Comparison of ENCODE assay signal across 8 cellular contexts in genomic region chr7:44797329-44798258, GRCh38. TPM values are rescaled to one million over a fixed set of nuclear protein-coding genes. Genes with fewer than 3 reads are reported as not detected.
DNase-seq lines count a peak whose midpoint lies in the region; ATAC-seq and TF ChIP-seq lines count a peak whose summit lies in the region.

No MANE protein-coding gene starts in this region.

- H3K27me3 ChIP-seq in DOHH2 (ENCODE audit: control insufficient read depth, low read length) (no peaks in the 10 kb centered on the region), MG63 (no peaks in the 10 kb centered on the region)

- H4K20me1 ChIP-seq in DOHH2 (ENCODE audit: control insufficient read depth, insufficient read depth, low read depth, low read length) = peaks cover 39% of the 10 kb centered on the region

- TF ChIP-seq CTCF in DOHH2 (IDR thresholded peaks at IDR 0.05; ENCODE audit: low read depth, low read length, poor library complexity, severe bottlenecking) (peak; percentile 90), fibroblast of the aortic adventitia (IDR thresholded peaks at IDR 0.05; ENCODE audit: insufficient read depth, low read length) (peak; percentile 37)

- peak; percentile 67 to 74 for ATAC-seq in natural killer cell treated with Interleukin-12 subunit alpha and Interleukin-12 subunit beta and Interleukin-15 and Interleukin-18, amount 100 ng/mL, for 72 hours

- H3K36me3 ChIP-seq in DOHH2 (ENCODE audit: control insufficient read depth, low read length) (peaks cover 61% of the 10 kb centered on the region), MG63 (peaks cover 60% of the 10 kb centered on the region)

- peaks cover 28 to 39% of the 10 kb centered on the region in 2 donors for H3K4me1 Mint-ChIP-seq in natural killer cell treated with Interleukin-12 subunit alpha and Interleukin-12 subunit beta and Interleukin-15 and Interleukin-18, amount 100 ng/mL, for 72 hours (ENCODE audit: low read depth in 2 of 2)

- H3K27me3 Mint-ChIP-seq in natural killer cell treated with Interleukin-12 subunit alpha and Interleukin-12 subunit beta and Interleukin-15 and Interleukin-18, amount 100 ng/mL, for 72 hours = no peaks in the 10 kb centered on the region

- H3K4me3 ChIP-seq in DOHH2 (ENCODE audit: low read length) (peak overlapping the region; percentile 89), MG63 (peak overlapping the region; percentile 98), fibroblast of the aortic adventitia (ENCODE audit: low read depth, low read length) (peak overlapping the region; percentile 94)

- peak overlapping the region; percentile 95 for H3K4me2 ChIP-seq in DOHH2 (ENCODE audit: low read length)

- H3K27ac Mint-ChIP-seq in natural killer cell treated with Interleukin-12 subunit alpha and Interleukin-12 subunit beta and Interleukin-15 and Interleukin-18, amount 100 ng/mL, for 72 hours = peak overlapping the region; percentile 95 to 96

- H3K9me3 Mint-ChIP-seq in natural killer cell treated with Interleukin-12 subunit alpha and Interleukin-12 subunit beta and Interleukin-15 and Interleukin-18, amount 100 ng/mL, for 72 hours = no peaks in the 10 kb centered on the region

- peaks cover 58% of the 10 kb centered on the region for H3K79me2 ChIP-seq in DOHH2 (ENCODE audit: control insufficient read depth, low read length)

- peak overlapping the region; percentile 82 for H3K27ac ChIP-seq in DOHH2 (ENCODE audit: low read depth, low read length)

- H3K9me3 ChIP-seq in DOHH2 (ENCODE audit: control insufficient read depth, insufficient read depth, low read length) (no peaks in the 10 kb centered on the region), MG63 (no peaks in the 10 kb centered on the region)

- H3K36me3 Mint-ChIP-seq in natural killer cell treated with Interleukin-12 subunit alpha and Interleukin-12 subunit beta and Interleukin-15 and Interleukin-18, amount 100 ng/mL, for 72 hours = peaks cover 42% of the 10 kb centered on the region

- peaks cover 61% of the 10 kb centered on the region for H3F3A ChIP-seq in DOHH2 (ENCODE audit: control insufficient read depth, insufficient read depth)

- peaks cover 22% of the 10 kb centered on the region for H3K4me1 ChIP-seq in DOHH2 (ENCODE audit: control insufficient read depth, low read length)

- DNase-seq in H4 (ENCODE audit: low spot score) (peak; percentile 97), MG63 (peak; percentile 90), SHP77 treated with DMSO at 0.1 percent for 48 hours (lab: John Stamatoyannopoulos, UW) (peak; percentile 71), activated gamma-delta T cell (lab: John Stamatoyannopoulos, UW) (peak; percentile 72), fibroblast of the aortic adventitia (ENCODE audit: low read depth) (peak; percentile 83)
- peak; percentile 94 for DNase-seq in natural killer cell treated with Interleukin-12 subunit alpha and Interleukin-12 subunit beta and Interleukin-15 and Interleukin-18, amount 100 ng/mL, for 72 hours (ENCODE audit: low spot score)
- peak; percentile 66 to 83 (median 74) for DNase-seq in stimulated activated naive CD4-positive, alpha-beta T cell (lab: John Stamatoyannopoulos, UW)

- H3K4me3 Mint-ChIP-seq in natural killer cell treated with Interleukin-12 subunit alpha and Interleukin-12 subunit beta and Interleukin-15 and Interleukin-18, amount 100 ng/mL, for 72 hours = peak overlapping the region; percentile 95

- no peaks in the 10 kb centered on the region for H3K9me2 ChIP-seq in DOHH2 (replicated peaks; ENCODE audit: control insufficient read depth, low read length)

RNA-seq across cellular contexts. Expression of gene PPIA, which starts 1.1 kb away (rescaled TPM):
- 13,857 and 15,820 TPM in 2 replicates for total RNA-seq in H4 (2014; rRNA removed; shearing (Covaris generic))
- 6,024 and 6,806 TPM in 2 replicates for total RNA-seq in MG63 (2014; rRNA removed; shearing (Covaris generic); ENCODE audit: low replicate concordance)
- total RNA-seq in fibroblast of the aortic adventitia (ENCODE audit: low replicate concordance) = 1,562 and 2,915 TPM in 2 replicates
- 1,000 to 10,000 TPM; 1,523 to 1,782 TPM for total RNA-seq in natural killer cell treated with Interleukin-12 subunit alpha and Interleukin-12 subunit beta and Interleukin-15 and Interleukin-18, amount 100 ng/mL, for 72 hours

RNA-seq across cellular contexts. Expression of gene ZMIZ2, which starts 48.9 kb away (rescaled TPM):
- 3.9 and 4.6 TPM in 2 replicates for total RNA-seq in H4 (2014; rRNA removed; shearing (Covaris generic))
- 2.0 and 6.6 TPM in 2 replicates for total RNA-seq in MG63 (2014; rRNA removed; shearing (Covaris generic); ENCODE audit: low replicate concordance)
- 2.9 and 18.3 TPM in 2 replicates for total RNA-seq in fibroblast of the aortic adventitia (ENCODE audit: low replicate concordance)
- 100 to 1,000 TPM; 108 to 133 TPM for total RNA-seq in natural killer cell treated with Interleukin-12 subunit alpha and Interleukin-12 subunit beta and Interleukin-15 and Interleukin-18, amount 100 ng/mL, for 72 hours

RNA-seq across cellular contexts. Expression of gene H2AZ2, which starts 50.3 kb away (rescaled TPM):
- 875 and 937 TPM in 2 replicates for total RNA-seq in H4 (2014; rRNA removed; shearing (Covaris generic))
- 352 and 425 TPM in 2 replicates for total RNA-seq in MG63 (2014; rRNA removed; shearing (Covaris generic); ENCODE audit: low replicate concordance)
- 69.1 and 122 TPM in 2 replicates for total RNA-seq in fibroblast of the aortic adventitia (ENCODE audit: low replicate concordance)
- 100 to 1,000 TPM; 193 to 208 TPM for total RNA-seq in natural killer cell treated with Interleukin-12 subunit alpha and Interleukin-12 subunit beta and Interleukin-15 and Interleukin-18, amount 100 ng/mL, for 72 hours

Comparison
In these comparisons a context has a peak if more than half of its experiments do, and no peak if none do; other contexts are left out.
1. Peak in every context shown above with its lines: DNase-seq, ATAC-seq, H3K4me3 ChIP-seq and H3K27ac ChIP-seq.